ENCODE assay signal across 9 cellular contexts in the genomic region with DNA sequence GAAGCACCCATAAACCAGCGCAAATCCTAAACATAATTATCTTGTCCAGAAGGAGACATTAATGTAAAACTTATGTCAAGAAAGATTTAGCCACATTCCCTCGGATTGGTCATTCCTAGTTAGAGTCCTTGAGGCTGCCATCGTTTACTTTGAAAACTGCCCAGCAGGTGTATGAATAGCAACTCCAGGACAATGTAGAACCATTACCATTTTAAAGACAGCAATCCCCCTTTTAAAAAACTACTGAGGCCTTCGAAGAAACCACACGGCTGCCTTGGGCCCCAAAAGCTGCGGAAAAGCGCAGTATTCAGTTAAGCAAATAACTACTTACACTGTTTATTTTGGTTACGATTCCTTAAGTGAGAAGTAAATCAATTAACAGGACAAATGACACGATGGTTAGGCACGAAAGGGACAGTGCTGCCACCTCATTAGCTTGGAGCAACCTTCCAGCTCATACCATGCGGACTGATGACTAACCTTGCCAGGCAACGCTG. TPM values are rescaled to one million over a fixed set of nuclear protein-coding genes. Genes with fewer than 3 reads are reported as not detected.
A peak's percentile ranks its signal among the peaks of the same experiment; 100 is the strongest.
DNase-seq lines count a peak whose midpoint lies in the region; ATAC-seq and TF ChIP-seq lines count a peak whose summit lies in the region.
"Had no signal": no experiment of that assay in that cellular context is flagged by ENCODE, and none has a peak within 500 bp of the region (broad histone marks: within the 10 kb centered on the region; RNA-seq: fewer than 3 reads in every experiment).

No MANE protein-coding gene starts in this region.

- H3K9me3 Mint-ChIP-seq in endodermal cell: no peaks in the 10 kb centered on the region
- H3K9me3 Mint-ChIP-seq: activated T-helper 1 cell treated with anti-CD3 and anti-CD28 coated beads, Interleukin-12 subunit alpha, Interleukin-12 subunit beta, Interleukin-2, Interleukin-4 antibody, amounts not matched to agents 30 ng/mL and 10 ng/mL and 1 ng/mL, durations not matched to agents 14 hours and 24 hours and 36 hours had no signal

- H3K4me1 ChIP-seq in ACC112 (ENCODE audit: control insufficient read depth, insufficient read depth, low read length, unreplicated experiment) (peaks cover 18% of the 10 kb centered on the region), HUES6 (ENCODE audit: control insufficient read depth, insufficient read depth, low read length) (peaks cover 7% of the 10 kb centered on the region), endodermal cell (ENCODE audit: control insufficient read depth, insufficient read depth, low read length) (peaks cover 2% of the 10 kb centered on the region), muscle layer of duodenum (ENCODE audit: control insufficient read depth in 1 of 2, insufficient read depth in 2 of 2, low read length in 2 of 2) (peaks cover 5 to 10% of the 10 kb centered on the region in 2 donors)

- H3K9me3 ChIP-seq in HUES6 (ENCODE audit: control insufficient read depth, insufficient read depth, low read depth, low read length) (no peaks in the 10 kb centered on the region), endodermal cell (ENCODE audit: control insufficient read depth, low read length) (no peaks in the 10 kb centered on the region), muscle layer of duodenum (ENCODE audit: control insufficient read depth in 1 of 2, low read length in 2 of 2) (no peaks in the 10 kb centered on the region)

- H3K4me1 Mint-ChIP-seq in endodermal cell: peaks cover 14% of the 10 kb centered on the region

- DNase-seq in endodermal cell: no peak
- DNase-seq in activated gamma-delta T cell (lab: John Stamatoyannopoulos, UW): no peak
- no peak for DNase-seq in NCI-H2196 treated with DMSO at 0.1 percent for 48 hours (lab: John Stamatoyannopoulos, UW; ENCODE audit: unreplicated experiment)

- TF ChIP-seq CTCF in endodermal cell (conservative IDR thresholded peaks at IDR 0.05): no peak

- ATAC-seq in HG02938 (IDR thresholded peaks at IDR 0.05; ENCODE audit: unreplicated experiment) (no peak), GM21723 (IDR thresholded peaks at IDR 0.05; ENCODE audit: unreplicated experiment) (no peak)

- H3K79me2 ChIP-seq in ACC112 (ENCODE audit: control insufficient read depth, insufficient read depth, low read length, unreplicated experiment): peaks cover 34% of the 10 kb centered on the region

- 22 to 28% methylated on average over 7 to 12 of the region's 12 CpGs for WGBS in endodermal cell (ENCODE audit: insufficient coverage in 1 of 2, insufficient read length in 1 of 2), 2 experiments

- H3K27ac Mint-ChIP-seq in endodermal cell: no peak overlapping the region

- H3K9ac ChIP-seq in HUES6 (ENCODE audit: low read length) (peak overlapping the region; percentile 59), endodermal cell (ENCODE audit: extremely low read depth, low read length, poor library complexity, severe bottlenecking) (peak overlapping the region; percentile 61)

- peaks cover 97% of the 10 kb centered on the region for H3K27me3 Mint-ChIP-seq in endodermal cell (ENCODE audit: insufficient read depth)

- H3K27ac ChIP-seq in ACC112 (ENCODE audit: low read depth, low read length) (peak overlapping the region; percentile 95), HUES6 (ENCODE audit: low read depth, low read length) (no peak overlapping the region), endodermal cell (ENCODE audit: low read depth, low read length) (no peak overlapping the region), muscle layer of duodenum (ENCODE audit: low read length) (peak overlapping the region; percentile 90)

- H3K4me3 ChIP-seq in ACC112 (ENCODE audit: low read depth, low read length): peak overlapping the region; percentile 92
- H3K4me3 ChIP-seq in HUES6 (ENCODE audit: low read depth, low read length): peak overlapping the region; percentile 56
- H3K4me3 ChIP-seq in endodermal cell (ENCODE audit: low read length): peak overlapping the region; percentile 82
- H3K4me3 ChIP-seq in muscle layer of duodenum (ENCODE audit: low read depth in 1 of 2, low read length in 2 of 2): peak overlapping the region; percentile 65 to 80

- H3K36me3 ChIP-seq in ACC112 (ENCODE audit: insufficient read depth, low read length) (no peaks in the 10 kb centered on the region), HUES6 (ENCODE audit: control insufficient read depth, insufficient read depth, low read length) (no peaks in the 10 kb centered on the region), endodermal cell (ENCODE audit: control insufficient read depth, insufficient read depth, low read length) (no peaks in the 10 kb centered on the region), muscle layer of duodenum (ENCODE audit: control insufficient read depth in 1 of 2, insufficient read depth in 2 of 2, low read length in 2 of 2) (no peaks in the 10 kb centered on the region)

- no peaks in the 10 kb centered on the region for H3K36me3 Mint-ChIP-seq in endodermal cell (ENCODE audit: low read depth)

- H3K27me3 ChIP-seq in ACC112 (ENCODE audit: insufficient read depth, low read length) (no peaks in the 10 kb centered on the region), HUES6 (ENCODE audit: control insufficient read depth, insufficient read depth, low read length) (peaks cover 100% of the 10 kb centered on the region), endodermal cell (ENCODE audit: control insufficient read depth, insufficient read depth, low read length, poor library complexity, severe bottlenecking) (peaks cover 78% of the 10 kb centered on the region), muscle layer of duodenum (ENCODE audit: low read depth, low read length) (no peaks in the 10 kb centered on the region)

- peak overlapping the region; percentile 75 for H3K4me3 Mint-ChIP-seq in endodermal cell

- peak overlapping the region; percentile 99 for H2AFZ ChIP-seq in ACC112 (ENCODE audit: low read length, unreplicated experiment)

RNA-seq across cellular contexts. Expression of gene SGMS2, which starts 0.8 kb away (rescaled TPM):
- under 1 TPM; 0.11 to 0.62 TPM for total RNA-seq in endodermal cell
- 1.2 TPM for polyA plus RNA-seq in endodermal cell (2013, experiment 1 of 2)
- 1.0 TPM for polyA plus RNA-seq in endodermal cell (2013, experiment 2 of 2)

Comparison
In these comparisons a context has a peak if more than half of its experiments do, and no peak if none do; other contexts are left out.
1. H3K27ac ChIP-seq: peak in ACC112 (single experiment) and muscle layer of duodenum (single experiment); none in HUES6 (single experiment) and endodermal cell (single experiment).
2. Peak in every context shown above with its lines, with median percentiles within 50 percentile points of each other: H3K4me3 ChIP-seq.